In genomic region chr1:20709868-20710267, GRCh38 we compare ENCODE assay signal across 17 cellular contexts. TPM values are rescaled to one million over a fixed set of nuclear protein-coding genes. Genes with fewer than 3 reads are reported as not detected.
DNase-seq lines count a peak whose midpoint lies in the region; ATAC-seq, FAIRE-seq and TF ChIP-seq lines count a peak whose summit lies in the region.
"Had no signal": no experiment of that assay in that cellular context is flagged by ENCODE, and none has a peak within 500 bp of the region (broad histone marks: within the 10 kb centered on the region; RNA-seq: fewer than 3 reads in every experiment).

No MANE protein-coding gene starts in this region.

- no CpG with 5 or more reads among the region's 3 CpGs for WGBS in HepG2 (ENCODE audit: low lambda C conversion rate)
- 93% methylated on average over 3 of the region's 3 CpGs for WGBS in right lobe of liver (ENCODE audit: insufficient coverage, low coverage, low lambda C conversion rate, missing lambda C conversion rate)

- TF ChIP-seq POLR2A in HepG2 (IDR thresholded peaks at IDR 0.05; ENCODE audit: insufficient read depth in 1 of 2, low read depth in 2 of 2, low read length in 2 of 2) (no peak), right lobe of liver (IDR thresholded peaks at IDR 0.05) (no peak)

- H3K36me3 Mint-ChIP-seq in glutamatergic neuron (ENCODE audit: unreplicated experiment) (no peaks in the 10 kb centered on the region), endothelial cell (ENCODE audit: low read depth, unreplicated experiment) (no peaks in the 10 kb centered on the region)
- no peaks in the 10 kb centered on the region for H3K36me3 Mint-ChIP-seq in stimulated activated effector memory CD8-positive, alpha-beta T cell treated with anti-CD3 and anti-CD28 coated beads, Interleukin-12 subunit alpha, Interleukin-12 subunit beta, amount 100 ng/mL, for 72 hours
- H3K36me3 Mint-ChIP-seq: CD14-positive monocyte; CD4-positive, alpha-beta memory T cell had no signal

- FAIRE-seq in HepG2 (lab: Jason Lieb, UNC), result no peak
- FAIRE-seq: H54 had no signal

- H3K27ac ChIP-seq in HepG2 (ENCODE audit: extremely low read length, insufficient read depth, low read length), result no peak overlapping the region
- H3K27ac ChIP-seq in right lobe of liver, result no peak overlapping the region
- no peak overlapping the region for H3K27ac ChIP-seq in WERI-Rb-1
- H3K27ac ChIP-seq: BLaER1 had no signal

- TF ChIP-seq EP300 in HepG2 (IDR thresholded peaks at IDR 0.05; ENCODE audit: low read depth in 2 of 2, low read length in 2 of 2), result no peak
- no peak for TF ChIP-seq EP300 in HepG2 (CRISPR knock-in tag; IDR thresholded peaks at IDR 0.05; ENCODE audit: borderline replicate concordance)

- peaks cover 27% of the 10 kb centered on the region for H3K4me1 ChIP-seq in HepG2 (ENCODE audit: insufficient read depth, low read length)
- no peaks in the 10 kb centered on the region for H3K4me1 ChIP-seq in right lobe of liver

- DNase-seq in HepG2 (ENCODE audit: low spot score) (no peak), right lobe of liver (no peak), glutamatergic neuron (no peak), sciatic nerve (ENCODE audit: low spot score) (no peak), endothelial cell (ENCODE audit: low spot score) (no peak), WERI-Rb-1 (no peak)
- DNase-seq in stimulated activated effector memory CD8-positive, alpha-beta T cell treated with anti-CD3 and anti-CD28 coated beads, Interleukin-12 subunit alpha, Interleukin-12 subunit beta, amount 100 ng/mL, for 72 hours (ENCODE audit: low spot score in 2 of 2), result no peak
- DNase-seq: 8988T; CD4-positive, alpha-beta memory T cell; DMS153; GF-D8; HCEC 1CT had no signal

- peaks cover 20% of the 10 kb centered on the region for H3K4me1 Mint-ChIP-seq in glutamatergic neuron (ENCODE audit: low read depth, unreplicated experiment)
- H3K4me1 Mint-ChIP-seq in stimulated activated effector memory CD8-positive, alpha-beta T cell treated with anti-CD3 and anti-CD28 coated beads, Interleukin-12 subunit alpha, Interleukin-12 subunit beta, amount 100 ng/mL, for 72 hours, result no peaks in the 10 kb centered on the region
- H3K4me1 Mint-ChIP-seq in endothelial cell (ENCODE audit: unreplicated experiment), result peaks cover 4% of the 10 kb centered on the region
- H3K4me1 Mint-ChIP-seq: CD4-positive, alpha-beta memory T cell; GM23338 had no signal

- H3K9ac ChIP-seq in HepG2 (ENCODE audit: insufficient read depth, low read depth, low read length), result no peak overlapping the region
- H3K9ac ChIP-seq: BLaER1 had no signal

- H3K4me2 ChIP-seq in HepG2 (ENCODE audit: low read depth, low read length), result no peak overlapping the region
- H3K4me2 ChIP-seq: GM23338 had no signal

- H3K4me3 ChIP-seq in HepG2 (replicated peaks in 1 of 3; ENCODE audit: insufficient read depth in 1 of 3, low read depth in 2 of 3, low read length in 3 of 3) (no peak overlapping the region), right lobe of liver (no peak overlapping the region), WERI-Rb-1 (ENCODE audit: low read depth, low read length) (no peak overlapping the region)
- H3K4me3 ChIP-seq: BLaER1, GM23338 had no signal

- TF ChIP-seq CTCF in HepG2 (CRISPR knock-in tag; IDR thresholded peaks at IDR 0.05), result no peak
- TF ChIP-seq CTCF in right lobe of liver (IDR thresholded peaks at IDR 0.05), result no peak
- TF ChIP-seq CTCF in glutamatergic neuron (IDR thresholded peaks at IDR 0.05; ENCODE audit: partially characterized antibody, unreplicated experiment), result no peak
- TF ChIP-seq CTCF in endothelial cell (IDR thresholded peaks at IDR 0.05; ENCODE audit: unreplicated experiment), result no peak
- no peak for TF ChIP-seq CTCF in WERI-Rb-1 (IDR thresholded peaks at IDR 0.05; ENCODE audit: low read depth, low read length)

- H3K36me3 ChIP-seq in HepG2 (replicated peaks in 1 of 2; ENCODE audit: control insufficient read depth in 1 of 2, insufficient read depth in 2 of 2, low read length in 2 of 2) (no peaks in the 10 kb centered on the region), right lobe of liver (no peaks in the 10 kb centered on the region), WERI-Rb-1 (no peaks in the 10 kb centered on the region)
- H3K36me3 ChIP-seq: BLaER1 had no signal

- CTCF ChIA-PET in HepG2 (lab: Yijun Ruan, JAX; ENCODE audit: low intra/inter-chr PET ratio, low total read pairs), result no interaction called here

- POLR2A ChIA-PET in HepG2 (lab: Yijun Ruan, JAX), result no interaction called here

- H3K9me3 ChIP-seq in HepG2 (ENCODE audit: low read length), result no peaks in the 10 kb centered on the region
- no peaks in the 10 kb centered on the region for H3K9me3 ChIP-seq in right lobe of liver
- H3K9me3 ChIP-seq in WERI-Rb-1 (ENCODE audit: severe bottlenecking), result no peaks in the 10 kb centered on the region
- H3K9me3 ChIP-seq: BLaER1 had no signal

- intact Hi-C loops in HepG2 (cut with micrococcal nuclease; ENCODE audit: unreplicated experiment), result no loop called here
- intact Hi-C loops in right lobe of liver (cut with DNase I), result no loop called here
- intact Hi-C loops in sciatic nerve (cut with DNase I), result no loop called here

- in situ Hi-C loops in HepG2 (cut with HindIII; ENCODE audit: extremely low pct_ligation_motif_present, low pct_unique_long_range_greater_than_20kb), result no loop called here

- H4K20me1 ChIP-seq in HepG2 (ENCODE audit: insufficient read depth, low read length), result no peaks in the 10 kb centered on the region
- H4K20me1 ChIP-seq: BLaER1 had no signal

- H3K9me3 Mint-ChIP-seq in glutamatergic neuron (ENCODE audit: unreplicated experiment) (peaks cover 18% of the 10 kb centered on the region), endothelial cell (ENCODE audit: unreplicated experiment) (no peaks in the 10 kb centered on the region)
- no peaks in the 10 kb centered on the region for H3K9me3 Mint-ChIP-seq in stimulated activated effector memory CD8-positive, alpha-beta T cell treated with anti-CD3 and anti-CD28 coated beads, Interleukin-12 subunit alpha, Interleukin-12 subunit beta, amount 100 ng/mL, for 72 hours
- H3K9me3 Mint-ChIP-seq: CD4-positive, alpha-beta memory T cell; GM23338 had no signal

- H3K27ac Mint-ChIP-seq in glutamatergic neuron (ENCODE audit: unreplicated experiment) (peak overlapping the region; percentile 96), endothelial cell (ENCODE audit: unreplicated experiment) (no peak overlapping the region)
- H3K27ac Mint-ChIP-seq in stimulated activated effector memory CD8-positive, alpha-beta T cell treated with anti-CD3 and anti-CD28 coated beads, Interleukin-12 subunit alpha, Interleukin-12 subunit beta, amount 100 ng/mL, for 72 hours, result no peak overlapping the region
- H3K27ac Mint-ChIP-seq: CD4-positive, alpha-beta memory T cell; GM23338 had no signal

- ATAC-seq in HepG2, result no peak
- no peak for ATAC-seq in right lobe of liver
- ATAC-seq in stimulated activated effector memory CD8-positive, alpha-beta T cell treated with anti-CD3 and anti-CD28 coated beads, Interleukin-12 subunit alpha, Interleukin-12 subunit beta, amount 100 ng/mL, for 72 hours, result peak; percentile 33
- no peak for ATAC-seq in sciatic nerve
- ATAC-seq: GM23338 had no signal

- no peak overlapping the region for H2AFZ ChIP-seq in HepG2 (ENCODE audit: low read length)
- H2AFZ ChIP-seq: GM23338 had no signal

- H3K4me3 Mint-ChIP-seq in glutamatergic neuron (ENCODE audit: unreplicated experiment) (no peak overlapping the region), endothelial cell (ENCODE audit: unreplicated experiment) (no peak overlapping the region)
- H3K4me3 Mint-ChIP-seq in stimulated activated effector memory CD8-positive, alpha-beta T cell treated with anti-CD3 and anti-CD28 coated beads, Interleukin-12 subunit alpha, Interleukin-12 subunit beta, amount 100 ng/mL, for 72 hours, result no peak overlapping the region
- H3K4me3 Mint-ChIP-seq: CD14-positive monocyte; CD4-positive, alpha-beta memory T cell; GM23338 had no signal

- no peaks in the 10 kb centered on the region for H3K79me2 ChIP-seq in HepG2 (ENCODE audit: insufficient read depth, low read length)

- BruUV-seq in HepG2 (replicated peaks; lab: Mats Ljungman, UMichigan), result no TSS peak

- H3K27me3 ChIP-seq in HepG2 (ENCODE audit: control insufficient read depth in 1 of 2, insufficient read depth in 2 of 2, low read length in 2 of 2) (0 out of 5 replicates have a peak, but pooled peaks cover 0 to 3% of the 10 kb centered on the region in 2 experiments), right lobe of liver (no peaks in the 10 kb centered on the region), WERI-Rb-1 (ENCODE audit: insufficient read depth, low read depth, severe bottlenecking) (no peaks in the 10 kb centered on the region)
- H3K27me3 ChIP-seq: BLaER1 had no signal

- H3K27me3 Mint-ChIP-seq in glutamatergic neuron (ENCODE audit: unreplicated experiment) (peaks cover 13% of the 10 kb centered on the region), endothelial cell (ENCODE audit: unreplicated experiment) (peaks cover 3% of the 10 kb centered on the region)

- TF ChIP-seq RAD21 in HepG2 (CRISPR knock-in tag; IDR thresholded peaks at IDR 0.05), result no peak

RNA-seq across cellular contexts. Expression of gene KIF17, which starts 7.9 kb away (rescaled TPM):
- total RNA-seq in HepG2 (2016; rRNA removed; fragmentation: Illumina TruSeq; extraction: Trizol), result 0.24 and 0.25 TPM in 2 replicates
- not detected in 2 replicates for total RNA-seq in HepG2 (2016; cell fraction: cytosol; rRNA removed; fragmentation: Illumina TruSeq; extraction: Trizol; ENCODE audit: low read depth)
- 0.13 and 0.27 TPM in 2 replicates for total RNA-seq in HepG2 (2016; cell fraction: insoluble cytoplasmic fraction; rRNA removed; fragmentation: Illumina TruSeq; extraction: Trizol)
- 0.34 TPM in 1 of 2 replicates, not detected in the other for total RNA-seq in HepG2 (2016; cell fraction: membrane; rRNA removed; fragmentation: Illumina TruSeq; extraction: Trizol)
- total RNA-seq in HepG2 (2016; cell fraction: nucleus; rRNA removed; fragmentation: Illumina TruSeq; extraction: Trizol), result 0.16 TPM in 1 of 2 replicates, not detected in the other
- 0.44 and 0.52 TPM in 2 replicates for polyA plus RNA-seq in HepG2 (2011; rRNA removed)
- 0.27 and 0.36 TPM in 2 replicates for polyA plus RNA-seq in HepG2 (2011; cell fraction: cytosol; rRNA removed)
- 0.63 and 0.69 TPM in 2 replicates for polyA plus RNA-seq in HepG2 (2011; cell fraction: nucleus; rRNA removed)
- 0.35 and 0.60 TPM in 2 replicates for polyA plus RNA-seq in HepG2 (2012)
- polyA plus RNA-seq in HepG2 (2016; cell fraction: cytosol; fragmentation: Illumina TruSeq; extraction: Trizol; ENCODE audit: low read depth), result 0.11 and 0.24 TPM in 2 replicates
- polyA plus RNA-seq in HepG2 (2016; cell fraction: insoluble cytoplasmic fraction; fragmentation: Illumina TruSeq; extraction: Trizol; ENCODE audit: low read depth), result 0.21 TPM in 1 of 2 replicates, not detected in the other
- 0.14 and 0.47 TPM in 2 replicates for polyA plus RNA-seq in HepG2 (2016; cell fraction: membrane; fragmentation: Illumina TruSeq; extraction: Trizol; ENCODE audit: low read depth)
- polyA plus RNA-seq in HepG2 (2016; cell fraction: nucleus; fragmentation: Illumina TruSeq; extraction: Trizol; ENCODE audit: insufficient read depth, low read depth), result 0.36 TPM in 1 of 2 replicates, not detected in the other
- polyA minus RNA-seq in HepG2 (2011; rRNA and poly(A)+ RNA removed; ENCODE audit: low replicate concordance), result 0.78 TPM in 1 of 2 replicates, not detected in the other
- not detected in 2 replicates for polyA minus RNA-seq in HepG2 (2011; cell fraction: cytosol; rRNA and poly(A)+ RNA removed)
- polyA minus RNA-seq in HepG2 (2011; cell fraction: nucleus; rRNA and poly(A)+ RNA removed), result 0.52 and 0.62 TPM in 2 replicates
- 1 to 10 TPM; 1.0 to 3.2 (median 1.3) TPM for total RNA-seq in right lobe of liver
- 1.6 TPM for total RNA-seq in glutamatergic neuron (ENCODE audit: unreplicated experiment)
- 2.4 TPM for total RNA-seq in sciatic nerve
- 1.8 TPM for total RNA-seq in endothelial cell (ENCODE audit: unreplicated experiment)
- total RNA-seq: CD4-positive, alpha-beta memory T cell; HT-29 had no signal
- polyA plus RNA-seq: CD14-positive monocyte; CD4-positive, alpha-beta memory T cell had no signal

RNA-seq across cellular contexts. Expression of gene SH2D5, which starts 22.6 kb away (rescaled TPM):
- 1.7 and 3.4 TPM in 2 replicates for total RNA-seq in HepG2 (2016; rRNA removed; fragmentation: Illumina TruSeq; extraction: Trizol)
- total RNA-seq in HepG2 (2016; cell fraction: cytosol; rRNA removed; fragmentation: Illumina TruSeq; extraction: Trizol; ENCODE audit: low read depth), result 0.20 and 0.26 TPM in 2 replicates
- total RNA-seq in HepG2 (2016; cell fraction: insoluble cytoplasmic fraction; rRNA removed; fragmentation: Illumina TruSeq; extraction: Trizol), result 1.6 and 2.0 TPM in 2 replicates
- total RNA-seq in HepG2 (2016; cell fraction: membrane; rRNA removed; fragmentation: Illumina TruSeq; extraction: Trizol), result 1.4 and 1.8 TPM in 2 replicates
- 1.8 and 2.2 TPM in 2 replicates for total RNA-seq in HepG2 (2016; cell fraction: nucleus; rRNA removed; fragmentation: Illumina TruSeq; extraction: Trizol)
- polyA plus RNA-seq in HepG2 (2011; rRNA removed), result 1.2 and 1.4 TPM in 2 replicates
- 0.87 and 0.92 TPM in 2 replicates for polyA plus RNA-seq in HepG2 (2011; cell fraction: cytosol; rRNA removed)
- polyA plus RNA-seq in HepG2 (2011; cell fraction: nucleus; rRNA removed), result 7.0 and 10.0 TPM in 2 replicates
- polyA plus RNA-seq in HepG2 (2012), result 0.94 and 1.8 TPM in 2 replicates
- 0.29 and 0.55 TPM in 2 replicates for polyA plus RNA-seq in HepG2 (2016; cell fraction: cytosol; fragmentation: Illumina TruSeq; extraction: Trizol; ENCODE audit: low read depth)
- 0.69 and 1.5 TPM in 2 replicates for polyA plus RNA-seq in HepG2 (2016; cell fraction: insoluble cytoplasmic fraction; fragmentation: Illumina TruSeq; extraction: Trizol; ENCODE audit: low read depth)
- 0.64 and 0.86 TPM in 2 replicates for polyA plus RNA-seq in HepG2 (2016; cell fraction: membrane; fragmentation: Illumina TruSeq; extraction: Trizol; ENCODE audit: low read depth)
- 4.8 and 5.7 TPM in 2 replicates for polyA plus RNA-seq in HepG2 (2016; cell fraction: nucleus; fragmentation: Illumina TruSeq; extraction: Trizol; ENCODE audit: insufficient read depth, low read depth)
- 0.05 and 0.76 TPM in 2 replicates for polyA minus RNA-seq in HepG2 (2011; rRNA and poly(A)+ RNA removed; ENCODE audit: low replicate concordance)
- 0.40 and 1.4 TPM in 2 replicates for polyA minus RNA-seq in HepG2 (2011; cell fraction: cytosol; rRNA and poly(A)+ RNA removed)
- polyA minus RNA-seq in HepG2 (2011; cell fraction: nucleus; rRNA and poly(A)+ RNA removed), result 0.77 and 0.87 TPM in 2 replicates
- 1 to 10 TPM in 2 of 6 experiments, under 1 TPM in 1, not detected in 3; 0.80 to 1.8 (median 1.4) TPM for total RNA-seq in right lobe of liver
- 1.2 TPM for total RNA-seq in glutamatergic neuron (ENCODE audit: unreplicated experiment)
- not detected for total RNA-seq in sciatic nerve
- 0.26 TPM for total RNA-seq in endothelial cell (ENCODE audit: unreplicated experiment)
- polyA plus RNA-seq: CD14-positive monocyte; CD4-positive, alpha-beta memory T cell had no signal

RNA-seq across cellular contexts. Expression of gene DDOST, which starts 48.7 kb away (rescaled TPM):
- total RNA-seq in HepG2 (2016; rRNA removed; fragmentation: Illumina TruSeq; extraction: Trizol), result 167 and 335 TPM in 2 replicates
- 55.5 and 58.3 TPM in 2 replicates for total RNA-seq in HepG2 (2016; cell fraction: cytosol; rRNA removed; fragmentation: Illumina TruSeq; extraction: Trizol; ENCODE audit: low read depth)
- 152 and 344 TPM in 2 replicates for total RNA-seq in HepG2 (2016; cell fraction: insoluble cytoplasmic fraction; rRNA removed; fragmentation: Illumina TruSeq; extraction: Trizol)
- 109 and 116 TPM in 2 replicates for total RNA-seq in HepG2 (2016; cell fraction: membrane; rRNA removed; fragmentation: Illumina TruSeq; extraction: Trizol)
- 220 and 261 TPM in 2 replicates for total RNA-seq in HepG2 (2016; cell fraction: nucleus; rRNA removed; fragmentation: Illumina TruSeq; extraction: Trizol)
- 485 and 494 TPM in 2 replicates for polyA plus RNA-seq in HepG2 (2011; rRNA removed)
- polyA plus RNA-seq in HepG2 (2011; cell fraction: cytosol; rRNA removed), result 512 and 565 TPM in 2 replicates
- 123 and 124 TPM in 2 replicates for polyA plus RNA-seq in HepG2 (2011; cell fraction: nucleus; rRNA removed)
- polyA plus RNA-seq in HepG2 (2012), result 190 and 241 TPM in 2 replicates
- 62.9 and 71.0 TPM in 2 replicates for polyA plus RNA-seq in HepG2 (2016; cell fraction: cytosol; fragmentation: Illumina TruSeq; extraction: Trizol; ENCODE audit: low read depth)
- polyA plus RNA-seq in HepG2 (2016; cell fraction: insoluble cytoplasmic fraction; fragmentation: Illumina TruSeq; extraction: Trizol; ENCODE audit: low read depth), result 137 and 148 TPM in 2 replicates
- 92.2 and 98.9 TPM in 2 replicates for polyA plus RNA-seq in HepG2 (2016; cell fraction: membrane; fragmentation: Illumina TruSeq; extraction: Trizol; ENCODE audit: low read depth)
- 331 and 354 TPM in 2 replicates for polyA plus RNA-seq in HepG2 (2016; cell fraction: nucleus; fragmentation: Illumina TruSeq; extraction: Trizol; ENCODE audit: insufficient read depth, low read depth)
- polyA minus RNA-seq in HepG2 (2011; rRNA and poly(A)+ RNA removed; ENCODE audit: low replicate concordance), result 116 and 435 TPM in 2 replicates
- 152 TPM in 2 replicates for polyA minus RNA-seq in HepG2 (2011; cell fraction: cytosol; rRNA and poly(A)+ RNA removed)
- polyA minus RNA-seq in HepG2 (2011; cell fraction: nucleus; rRNA and poly(A)+ RNA removed), result 85.1 and 101 TPM in 2 replicates
- total RNA-seq in right lobe of liver, result 100 to 1,000 TPM in 3 of 6 experiments, 10 to 100 TPM in 3; 53.0 to 132 (median 100) TPM
- 126 TPM for total RNA-seq in glutamatergic neuron (ENCODE audit: unreplicated experiment)
- 103 TPM for total RNA-seq in sciatic nerve
- 235 TPM for total RNA-seq in endothelial cell (ENCODE audit: unreplicated experiment)
